In the genomic region with DNA sequence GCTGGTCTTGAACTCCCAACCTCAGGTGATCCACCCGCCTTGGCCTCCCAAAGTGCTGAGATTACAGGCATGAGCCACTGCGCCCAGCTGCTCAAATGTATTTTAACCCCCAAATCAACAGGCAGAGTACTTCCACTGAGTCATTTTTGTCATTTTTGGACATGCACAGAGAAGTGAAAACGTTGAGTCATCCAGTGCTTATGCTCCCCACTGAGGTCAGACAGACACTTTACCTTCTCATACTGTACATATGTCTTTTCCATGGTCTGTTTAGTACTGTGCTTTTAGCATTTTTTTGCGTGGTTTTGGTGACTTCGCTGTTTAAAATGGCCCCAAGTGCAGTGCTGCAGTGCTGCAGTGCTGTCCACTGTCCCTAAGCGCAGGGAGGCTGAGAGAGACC, we compare ENCODE assay signal across 8 cellular contexts.
DNase-seq lines count a peak whose midpoint lies in the region; ATAC-seq, FAIRE-seq and TF ChIP-seq lines count a peak whose summit lies in the region.
"Not testable (repeated sequence)": the region's sequence is repeated elsewhere in the genome, so short reads cannot be mapped to it uniquely, and the experiment has no call there.

No MANE protein-coding gene starts in this region.

- H3K27me3 Mint-ChIP-seq in astrocyte (ENCODE audit: low read depth, unreplicated experiment): not testable (repeated sequence)

- not testable (repeated sequence) for H3K27ac ChIP-seq in astrocyte (ENCODE audit: low read depth, low read length)

- not testable (repeated sequence) for H3K4me1 Mint-ChIP-seq in astrocyte (ENCODE audit: low read depth, unreplicated experiment)

- not testable (repeated sequence) for FAIRE-seq in astrocyte (lab: Jason Lieb, UNC)

- H3K4me3 ChIP-seq in astrocyte (ENCODE audit: insufficient read depth, low read depth, low read length): not testable (repeated sequence)

- H3K79me2 ChIP-seq in astrocyte (ENCODE audit: insufficient read depth, low read length): not testable (repeated sequence)

- H3K4me1 ChIP-seq in astrocyte (ENCODE audit: insufficient read depth, low read length): not testable (repeated sequence)

- not testable (repeated sequence) for H4K20me1 ChIP-seq in astrocyte (ENCODE audit: insufficient read depth, low read length)

- H3K9me3 ChIP-seq in astrocyte (ENCODE audit: insufficient read depth, low read depth, low read length): not testable (repeated sequence)

- TF ChIP-seq CTCF in astrocyte (IDR thresholded peaks at IDR 0.05; ENCODE audit: insufficient read depth, low read depth, low read length): not testable (repeated sequence)

- not testable (repeated sequence) for H3K4me2 ChIP-seq in astrocyte (ENCODE audit: low read length)

- H3K4me3 Mint-ChIP-seq in astrocyte (ENCODE audit: unreplicated experiment): not testable (repeated sequence)

- not testable (repeated sequence) for H3K27ac Mint-ChIP-seq in astrocyte (ENCODE audit: unreplicated experiment)

- H3K27me3 ChIP-seq in astrocyte (ENCODE audit: insufficient read depth, low read length): not testable (repeated sequence)

- H2AFZ ChIP-seq in astrocyte (ENCODE audit: low read depth, low read length): not testable (repeated sequence)

- ATAC-seq in GM18858 (IDR thresholded peaks at IDR 0.05; ENCODE audit: unreplicated experiment): peak; percentile 96
- peak; percentile 95 for ATAC-seq in GM21447 (IDR thresholded peaks at IDR 0.05; ENCODE audit: unreplicated experiment)
- peak; percentile 96 for ATAC-seq in HG02938 (IDR thresholded peaks at IDR 0.05; ENCODE audit: unreplicated experiment)
- peak; percentile 93 for ATAC-seq in HG03565 (IDR thresholded peaks at IDR 0.05; ENCODE audit: unreplicated experiment)

- H3K36me3 ChIP-seq in astrocyte (ENCODE audit: insufficient read depth, low read length): not testable (repeated sequence)

- not testable (repeated sequence) for H3K36me3 Mint-ChIP-seq in astrocyte (ENCODE audit: low read depth, unreplicated experiment)

- DNase-seq in AG08396 (ENCODE audit: low spot score): peak; percentile 4
- DNase-seq in SKM-1 treated with dmso at 0.1 percent for 144 hours (lab: John Stamatoyannopoulos, UW; ENCODE audit: unreplicated experiment): peak; percentile 11
- peak; percentile 82 for DNase-seq in astrocyte (ENCODE audit: low read depth)
- DNase-seq in myocyte (ENCODE audit: low read depth): peak; percentile 6

- H3K9ac ChIP-seq in astrocyte (ENCODE audit: low read length): not testable (repeated sequence)

- H3K9me3 Mint-ChIP-seq in astrocyte (ENCODE audit: unreplicated experiment): not testable (repeated sequence)

Comparison
In these comparisons a context has a peak if more than half of its experiments do, and no peak if none do; other contexts are left out.
1. DNase-seq: peak in every context shown above with its lines; median percentile 82 in astrocyte; 11 in SKM-1 treated with dmso at 0.1 percent for 144 hours; 6 in myocyte; 4 in AG08396.